8 cellular contexts compared by ENCODE assay signal in genomic region chr7:36390199-36391090, GRCh38. TPM values are rescaled to one million over a fixed set of nuclear protein-coding genes. Genes with fewer than 3 reads are reported as not detected.
DNase-seq lines count a peak whose midpoint lies in the region; ATAC-seq and TF ChIP-seq lines count a peak whose summit lies in the region.

No MANE protein-coding gene starts in this region.

- H4K20me1 ChIP-seq in HCT116 (ENCODE audit: insufficient read depth), result peaks cover 12% of the 10 kb centered on the region; the same call in 1 of the 2 replicates

- no peaks in the 10 kb centered on the region for H3K9me2 ChIP-seq in HCT116 (ENCODE audit: insufficient read depth)

- H3K4me2 ChIP-seq in HCT116 (ENCODE audit: low read length), result peak overlapping the region; percentile 95

- RAD21 ChIA-PET in HCT116 (lab: Charles Lee; ENCODE audit: low non-redundant PET in 1 of 2, low total read pairs in 2 of 2, uncharacterized antibody in 2 of 2, unreplicated experiment in 2 of 2), result no interaction called here

- H2AFZ ChIP-seq in HCT116 (ENCODE audit: low read depth, low read length, poor library complexity, severe bottlenecking), result no peak overlapping the region

- peaks cover 58% of the 10 kb centered on the region for H3K79me2 ChIP-seq in HCT116 (ENCODE audit: insufficient read depth, low read length)

- TSS peak; percentile 58 for BruUV-seq in HCT116 (replicated peaks; lab: Mats Ljungman, UMichigan)

- CTCF ChIA-PET in HCT116 (lab: Charles Lee), result no interaction called here

- TF ChIP-seq RAD21 in HCT116 (IDR thresholded peaks at IDR 0.05; ENCODE audit: low read depth), result 0 out of 2 replicates have a peak, but pooled peaks have one; percentile 15

- peak overlapping the region; percentile 77 to 97 for H3K4me3 ChIP-seq in HCT116 (replicated peaks in 1 of 2; ENCODE audit: low read depth in 1 of 2, low read length in 2 of 2)
- peak overlapping the region; percentile 96 for H3K4me3 ChIP-seq in adipocyte (ENCODE audit: low read length)

- peak overlapping the region; percentile 92 for H3K27ac ChIP-seq in HCT116 (ENCODE audit: low read depth, low read length)

- intact Hi-C loops in HCT116 (cut with micrococcal nuclease) (no loop called here), left ventricle myocardium superior (cut with micrococcal nuclease) (no loop called here)

- H3K9me3 ChIP-seq in HCT116 (ENCODE audit: control insufficient read depth in 1 of 2, insufficient read depth in 1 of 2, low read depth in 1 of 2, low read length in 2 of 2), result no peaks in the 10 kb centered on the region
- no peaks in the 10 kb centered on the region for H3K9me3 ChIP-seq in adipocyte (ENCODE audit: control insufficient read depth, low read length)

- H3K27me3 ChIP-seq in HCT116 (ENCODE audit: insufficient read depth, low read length), result no peaks in the 10 kb centered on the region
- no peaks in the 10 kb centered on the region for H3K27me3 ChIP-seq in adipocyte (replicated peaks; ENCODE audit: control insufficient read depth, insufficient read depth, low read length)

- ATAC-seq in HCT116, result peak; percentile 76
- ATAC-seq in left ventricle myocardium superior, result peak; percentile 72

- H3K36me3 ChIP-seq in HCT116 (ENCODE audit: control insufficient read depth in 1 of 2, insufficient read depth in 2 of 2, low read length in 2 of 2) (peaks cover 0 to 3% of the 10 kb centered on the region in 2 experiments; a peak in 1 of 4 replicates), adipocyte (ENCODE audit: control insufficient read depth, insufficient read depth, low read length, severe bottlenecking) (no peaks in the 10 kb centered on the region)

- TF ChIP-seq CTCF in HCT116 (IDR thresholded peaks at IDR 0.05 in 2 of 3, conservative IDR thresholded peaks at IDR 0.05 in 1 of 3; ENCODE audit: borderline replicate concordance in 1 of 3, insufficient read depth in 1 of 3, low read depth in 2 of 3, low read length in 2 of 3), result 0 out of 6 replicates have a peak, but pooled peaks of 1 of the 3 experiments have one; percentile 7

- POLR2A ChIA-PET in HCT116 (lab: Charles Lee), result interaction anchor here (0.7 to 1.3 kb wide), 2 partner anchors 10 to 28 kb away, joined by 3 to 5 read pairs; no protein-coding TSS in a partner anchor

- H3K9ac ChIP-seq in HCT116 (ENCODE audit: low read length) (peak overlapping the region; percentile 99), adipocyte (ENCODE audit: low read length) (peak overlapping the region; percentile 79)

- TF ChIP-seq POLR2A in HCT116 (IDR thresholded peaks at IDR 0.05; ENCODE audit: borderline replicate concordance, extremely low read depth, insufficient read depth, insufficient read length), result no peak

- H3K4me1 ChIP-seq in HCT116 (ENCODE audit: control insufficient read depth in 1 of 2, insufficient read depth in 2 of 2, low read length in 2 of 2), result peaks cover 49 to 77% of the 10 kb centered on the region in 2 experiments
- H3K4me1 ChIP-seq in adipocyte (ENCODE audit: control insufficient read depth, insufficient read depth, low read length), result peaks cover 35% of the 10 kb centered on the region

- DNase-seq in GDM1 (lab: John Stamatoyannopoulos, UW) (peak; percentile 65), HCT116 (ENCODE audit: low read depth, low spot score) (peak; percentile 56), M059J (ENCODE audit: low read depth) (peak; percentile 91), SHP77 (lab: John Stamatoyannopoulos, UW) (peak; percentile 73 to 88), adipocyte (ENCODE audit: low read depth) (peak; percentile 93), left ventricle myocardium superior (peak; percentile 64), pulmonary artery endothelial cell (ENCODE audit: low read depth, low spot score) (peak; percentile 62), OCI-M2 (lab: John Stamatoyannopoulos, UW; ENCODE audit: unreplicated experiment) (no peak)

TF ChIP-seq in HCT116, 20 proteins besides CTCF, POLR2A, EP300 and RAD21:
- TF ChIP-seq EZH2phosphoT487 (IDR thresholded peaks at IDR 0.05; ENCODE audit: borderline replicate concordance) (no peak), JUND (IDR thresholded peaks at IDR 0.05) (peak; percentile 82), SRF (IDR thresholded peaks at IDR 0.05; ENCODE audit: low read depth) (no peak), ATF3 (IDR thresholded peaks at IDR 0.05) (no peak), ZNF274 (IDR thresholded peaks at IDR 0.05; ENCODE audit: low read depth, low read length) (no peak), FOSL1 (IDR thresholded peaks at IDR 0.05; ENCODE audit: low read depth) (peak; percentile 77), MAX (IDR thresholded peaks at IDR 0.05) (peak; percentile 17; the same call in 1 of the 2 replicates), SIN3A (IDR thresholded peaks at IDR 0.05; ENCODE audit: low read depth) (peak; percentile 63), TCF7L2 (IDR thresholded peaks at IDR 0.05; ENCODE audit: borderline replicate concordance, extremely low read depth, insufficient read depth, insufficient read length) (peak; percentile 12), REST (IDR thresholded peaks at IDR 0.05; ENCODE audit: low read depth) (no peak), ZBTB33 (IDR thresholded peaks at IDR 0.05; ENCODE audit: extremely low read depth, insufficient replicate concordance, low read length) (no peak), EGR1 (IDR thresholded peaks at IDR 0.05; ENCODE audit: low read depth) (no peak), CEBPB (IDR thresholded peaks at IDR 0.05; ENCODE audit: low read depth) (no peak), ELF1 (IDR thresholded peaks at IDR 0.05; ENCODE audit: borderline replicate concordance, low read depth) (no peak), POLR2AphosphoS5 (IDR thresholded peaks at IDR 0.05; ENCODE audit: low read depth, low read length) (no peak; the same call in 1 of the 2 replicates), CBX3 (IDR thresholded peaks at IDR 0.05; ENCODE audit: low read depth) (no peak), YY1 (IDR thresholded peaks at IDR 0.05; ENCODE audit: extremely low read depth, insufficient replicate concordance, low read depth, low read length) (no peak), SP1 (IDR thresholded peaks at IDR 0.05; ENCODE audit: low read depth) (peak; percentile 55), EZH2 (IDR thresholded peaks at IDR 0.05) (no peak), ZFX (IDR thresholded peaks at IDR 0.05) (peak; percentile 90)

RNA-seq across cellular contexts. Expression of gene ANLN, which starts 0.8 kb away (rescaled TPM):
- total RNA-seq in HCT116 (2021; ENCODE audit: unreplicated experiment) (130 TPM), left ventricle myocardium superior (1.3 TPM), pulmonary artery endothelial cell (52.6 and 121 TPM in 2 replicates)
- polyA plus RNA-seq in HCT116 (2012), result 64.6 and 79.9 TPM in 2 replicates
- total RNA-seq in M059J (2014; rRNA removed; shearing (Covaris generic)), result 259 and 285 TPM in 2 replicates

Comparison
In these comparisons a context has a peak if more than half of its experiments do, and no peak if none do; other contexts are left out.
1. RNA of gene ANLN, which starts 0.8 kb away (total RNA-seq): 259 to 285 TPM in M059J, 130 TPM in HCT116 (single experiment) and 52.6 to 121 TPM in pulmonary artery endothelial cell; 1.3 TPM in left ventricle myocardium superior (single experiment); every median in the first group is over 10 times any median in the second.